Comparison of ENCODE assay signal across 18 cellular contexts in the genomic region with DNA sequence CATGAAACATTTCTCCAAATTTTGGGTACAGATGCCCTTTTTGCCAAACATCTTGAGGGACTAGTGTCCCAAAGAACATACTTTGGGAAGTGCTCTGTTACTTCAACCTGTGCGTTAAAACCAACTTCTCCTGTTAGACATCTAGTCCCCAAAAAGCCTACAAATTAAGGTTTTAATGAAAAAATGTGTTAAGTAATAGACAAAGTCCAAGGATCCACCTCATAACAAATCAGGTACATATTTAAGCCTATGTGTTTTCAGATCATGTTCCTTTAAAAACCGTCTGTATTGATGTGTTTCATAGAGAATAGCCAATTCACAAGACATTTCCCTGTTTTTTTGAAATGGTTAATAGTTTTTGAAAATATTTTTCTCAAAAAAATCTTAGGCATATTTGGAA.
A peak's percentile ranks its signal among the peaks of the same experiment; 100 is the strongest.
DNase-seq lines count a peak whose midpoint lies in the region; ATAC-seq and TF ChIP-seq lines count a peak whose summit lies in the region.
"Had no signal": no experiment of that assay in that cellular context is flagged by ENCODE, and none has a peak within 500 bp of the region (broad histone marks: within the 10 kb centered on the region; RNA-seq: fewer than 3 reads in every experiment).

No MANE protein-coding gene starts in this region.

- no peak overlapping the region for H2BK120ac ChIP-seq in mesenchymal stem cell (ENCODE audit: low read depth, low read length)

- H3K23ac ChIP-seq in mesenchymal stem cell (ENCODE audit: low read length in 2 of 2), result no peak overlapping the region

- H3K14ac ChIP-seq in mesenchymal stem cell (ENCODE audit: low read length in 2 of 2), result no peak overlapping the region

- peak overlapping the region; percentile 92 for H3K27ac ChIP-seq in A673 (ENCODE audit: low read depth, low read length, poor library complexity, severe bottlenecking)
- peak overlapping the region in 3 of 5 donors; percentile 16 to 67 (median 16) for H3K27ac ChIP-seq in adrenal gland
- no peak overlapping the region for H3K27ac ChIP-seq in mesenchymal stem cell (ENCODE audit: low read length, poor library complexity, severe bottlenecking)
- H3K27ac ChIP-seq in subcutaneous abdominal adipose tissue (ENCODE audit: low read depth, low read length), result peak overlapping the region; percentile 66
- H3K27ac ChIP-seq: HL-60 had no signal

- no peak overlapping the region for H2AFZ ChIP-seq in mesenchymal stem cell (ENCODE audit: low read depth, low read length)

- no peaks in the 10 kb centered on the region for H3K27me3 Mint-ChIP-seq in activated CD8-positive, alpha-beta T cell treated with anti-CD3 and anti-CD28 coated beads for 36 hours

- no peaks in the 10 kb centered on the region for H3K36me3 Mint-ChIP-seq in activated CD8-positive, alpha-beta T cell treated with anti-CD3 and anti-CD28 coated beads for 36 hours (ENCODE audit: low read depth)
- H3K36me3 Mint-ChIP-seq: CD4-positive, alpha-beta memory T cell had no signal

- DNase-seq in A673 (ENCODE audit: low spot score) (no peak), adrenal gland (no peak), mesenchymal stem cell (no peak), D341Med (ENCODE audit: low spot score) (no peak), T-helper 2 cell (no peak)
- DNase-seq in activated CD8-positive, alpha-beta T cell treated with anti-CD3 and anti-CD28 coated beads for 36 hours, result no peak
- DNase-seq: BE2C; CD4-positive, alpha-beta memory T cell; DMS79 treated with DMSO at 0.1 percent for 48 hours; KG1; NCI-H1092; NCI-H1694; NCI-H345; NCI-H526 treated with DMSO at 0.1 percent for 48 hours; NK-92 treated with Interleukin-12 subunit alpha and Interleukin-12 subunit beta, amount 100 ng/mL, for 24 hours had no signal

- no peak overlapping the region for H3K4me2 ChIP-seq in mesenchymal stem cell (ENCODE audit: low read length, poor library complexity, severe bottlenecking)

- H3K27ac Mint-ChIP-seq in activated CD8-positive, alpha-beta T cell treated with anti-CD3 and anti-CD28 coated beads for 36 hours, result no peak overlapping the region
- H3K27ac Mint-ChIP-seq: CD4-positive, alpha-beta memory T cell had no signal

- no peak for TF ChIP-seq POLR2A in adrenal gland (IDR thresholded peaks at IDR 0.05)

- H3K4me1 ChIP-seq in A673 (ENCODE audit: insufficient read depth, low read length, poor library complexity, severe bottlenecking) (peaks cover 55% of the 10 kb centered on the region), adrenal gland (replicated peaks in 1 of 2) (peaks cover 16 to 46% of the 10 kb centered on the region in 2 donors), mesenchymal stem cell (ENCODE audit: control insufficient read depth, insufficient read depth, low read depth, low read length) (peaks cover 4% of the 10 kb centered on the region), subcutaneous abdominal adipose tissue (ENCODE audit: control insufficient read depth in 5 of 5, insufficient read depth in 5 of 5, low read length in 5 of 5) (peaks cover 19 to 60% (median 48%) of the 10 kb centered on the region in 5 donors)
- H3K4me1 ChIP-seq: BE2C had no signal

- no TSS peak for BruUV-seq in A673 (replicated peaks; lab: Mats Ljungman, UMichigan)

- no peak for ATAC-seq in activated CD8-positive, alpha-beta T cell treated with anti-CD3 and anti-CD28 coated beads for 36 hours
- ATAC-seq: HCT116 had no signal

- H3K4me3 ChIP-seq in A673 (ENCODE audit: low read depth, low read length, poor library complexity, severe bottlenecking) (no peak overlapping the region), adrenal gland (no peak overlapping the region), mesenchymal stem cell (ENCODE audit: insufficient read depth in 1 of 2, low read depth in 1 of 2, low read length in 2 of 2) (no peak overlapping the region), subcutaneous abdominal adipose tissue (ENCODE audit: low read depth in 1 of 5, low read length in 5 of 5) (no peak overlapping the region)

- no peak overlapping the region for H2BK12ac ChIP-seq in mesenchymal stem cell (ENCODE audit: low read length in 2 of 2)

- H3K79me1 ChIP-seq in mesenchymal stem cell (replicated peaks; ENCODE audit: low read length, poor library complexity, severe bottlenecking), result no peaks in the 10 kb centered on the region

- H3K4ac ChIP-seq in mesenchymal stem cell (ENCODE audit: low read depth in 1 of 2, low read length in 2 of 2), result no peak overlapping the region

- no peaks in the 10 kb centered on the region for H3K36me3 ChIP-seq in A673 (ENCODE audit: insufficient read depth, low read length, poor library complexity, severe bottlenecking)
- H3K36me3 ChIP-seq in adrenal gland (replicated peaks in 1 of 2), result no peaks in the 10 kb centered on the region
- H3K36me3 ChIP-seq in mesenchymal stem cell (ENCODE audit: control insufficient read depth in 1 of 2, insufficient read depth in 2 of 2, low read depth in 1 of 2, low read length in 2 of 2), result no peaks in the 10 kb centered on the region
- no peaks in the 10 kb centered on the region for H3K36me3 ChIP-seq in subcutaneous abdominal adipose tissue (ENCODE audit: control insufficient read depth in 5 of 5, insufficient read depth in 5 of 5, low read length in 5 of 5)
- H3K36me3 ChIP-seq: BE2C had no signal

- H3K4me3 Mint-ChIP-seq in activated CD8-positive, alpha-beta T cell treated with anti-CD3 and anti-CD28 coated beads for 36 hours, result no peak overlapping the region
- H3K4me3 Mint-ChIP-seq: CD4-positive, alpha-beta memory T cell had no signal

- H3K9ac ChIP-seq in mesenchymal stem cell (ENCODE audit: low read length) (peak overlapping the region; percentile 84), subcutaneous abdominal adipose tissue (ENCODE audit: low read length in 5 of 5) (peak overlapping the region in 2 of 5 donors; percentile 31 to 66)

- intact Hi-C loops in A673 (cut with micrococcal nuclease; ENCODE audit: unreplicated experiment) (loop anchor here (2.0 to 10.0 kb wide), 4 partner anchors 135 to 619 kb away; no protein-coding TSS in a partner anchor), adrenal gland (cut with DNase I) (loop anchor here in 1 of 2 donors (10.0 kb wide), 1 partner anchor 139 kb away; no protein-coding TSS in a partner anchor)
- intact Hi-C loops in activated CD8-positive, alpha-beta T cell treated with anti-CD3 and anti-CD28 coated beads for 36 hours (cut with micrococcal nuclease), result loop anchor here (2.0 to 10.0 kb wide), 2 partner anchors 199 to 459 kb away; no protein-coding TSS in a partner anchor

- POLR2A ChIA-PET in A673 (lab: Charles Lee; ENCODE audit: low non-redundant PET), result no interaction called here
- POLR2A ChIA-PET in activated CD8-positive, alpha-beta T cell treated with anti-CD3 and anti-CD28 coated beads for 36 hours (lab: Charles Lee), result no interaction called here

- H3K4me1 Mint-ChIP-seq in activated CD8-positive, alpha-beta T cell treated with anti-CD3 and anti-CD28 coated beads for 36 hours (ENCODE audit: low read depth), result peaks cover 4% of the 10 kb centered on the region

- no peak overlapping the region for H2BK5ac ChIP-seq in mesenchymal stem cell (ENCODE audit: low read depth, low read length, poor library complexity, severe bottlenecking)

- H4K8ac ChIP-seq in mesenchymal stem cell (ENCODE audit: low read length), result no peak overlapping the region

- no peak for TF ChIP-seq CTCF in A673 (conservative IDR thresholded peaks at IDR 0.05; ENCODE audit: low read depth, low read length)
- TF ChIP-seq CTCF in adrenal gland (IDR thresholded peaks at IDR 0.05), result no peak
- no peak for TF ChIP-seq CTCF in activated CD8-positive, alpha-beta T cell treated with anti-CD3 and anti-CD28 coated beads for 36 hours (IDR thresholded peaks at IDR 0.05)

- no peak overlapping the region for H2BK15ac ChIP-seq in mesenchymal stem cell (ENCODE audit: low read depth, poor library complexity, severe bottlenecking)

- H3K9me3 ChIP-seq in A673 (ENCODE audit: low read depth, low read length, poor library complexity, severe bottlenecking), result no peaks in the 10 kb centered on the region
- H3K9me3 ChIP-seq in adrenal gland (replicated peaks in 1 of 3), result no peaks in the 10 kb centered on the region
- H3K9me3 ChIP-seq in mesenchymal stem cell (ENCODE audit: control insufficient read depth, low read length), result no peaks in the 10 kb centered on the region
- no peaks in the 10 kb centered on the region for H3K9me3 ChIP-seq in subcutaneous abdominal adipose tissue (ENCODE audit: control insufficient read depth in 5 of 5, low read length in 5 of 5)
- H3K9me3 ChIP-seq: BE2C had no signal

- WGBS in adrenal gland, 4 donors, result 96 to 100% (median 97%) methylated on average over 2 of the region's 2 CpGs
- no CpG with 5 or more reads among the region's 2 CpGs for WGBS in mesenchymal stem cell

- H3K18ac ChIP-seq in mesenchymal stem cell (ENCODE audit: low read depth in 1 of 2, low read length in 2 of 2), result no peak overlapping the region

- no peaks in the 10 kb centered on the region for H3K9me3 Mint-ChIP-seq in activated CD8-positive, alpha-beta T cell treated with anti-CD3 and anti-CD28 coated beads for 36 hours
- H3K9me3 Mint-ChIP-seq: CD4-positive, alpha-beta memory T cell had no signal

- no peak overlapping the region for H2AK5ac ChIP-seq in mesenchymal stem cell (ENCODE audit: low read length, severe bottlenecking)

- CTCF ChIA-PET in A673 (lab: Charles Lee), result interaction anchor here (2.6 kb wide), 1 partner anchor 459 kb away, joined by 9 read pairs; no protein-coding TSS in a partner anchor
- CTCF ChIA-PET in activated CD8-positive, alpha-beta T cell treated with anti-CD3 and anti-CD28 coated beads for 36 hours (lab: Charles Lee), result interaction anchor here (1.1 to 1.4 kb wide), 4 partner anchors 9 to 471 kb away, joined by 3 to 10 read pairs (median 4); no protein-coding TSS in a partner anchor

- no peak overlapping the region for H4K91ac ChIP-seq in mesenchymal stem cell (ENCODE audit: low read length)

- no peaks in the 10 kb centered on the region for H3K27me3 ChIP-seq in A673 (replicated peaks; ENCODE audit: insufficient read depth, low read depth, low read length, poor library complexity)
- no peaks in the 10 kb centered on the region for H3K27me3 ChIP-seq in adrenal gland
- no peaks in the 10 kb centered on the region for H3K27me3 ChIP-seq in mesenchymal stem cell (ENCODE audit: control insufficient read depth in 1 of 2, insufficient read depth in 1 of 2, low read length in 2 of 2)
- H3K27me3 ChIP-seq in subcutaneous abdominal adipose tissue (ENCODE audit: control insufficient read depth in 5 of 5, insufficient read depth in 4 of 5, low read length in 5 of 5), result no peaks in the 10 kb centered on the region
- H3K27me3 ChIP-seq: BE2C had no signal
